1 cellular context compared by ENCODE assay signal in the genomic region with DNA sequence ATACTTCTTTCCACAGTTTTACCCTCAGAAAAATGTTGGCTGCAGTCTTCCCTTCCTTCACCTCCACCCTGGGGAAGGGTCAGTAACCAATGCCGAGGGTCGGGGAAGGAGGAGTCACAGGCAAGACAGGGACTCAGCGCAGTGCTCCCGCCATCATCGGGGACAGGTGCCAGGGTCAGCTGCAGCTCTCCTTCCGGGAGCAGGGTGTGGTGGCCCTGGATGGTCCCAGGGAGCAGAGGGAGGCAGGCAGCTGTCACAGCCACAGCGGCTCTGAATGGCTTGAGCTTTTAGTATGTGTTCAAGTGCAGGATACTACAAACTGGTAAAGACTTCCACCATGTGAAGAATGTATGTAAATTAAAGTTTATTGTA.
TF ChIP-seq lines count a peak whose summit lies in the region.

No MANE protein-coding gene starts in this region.

TF ChIP-seq in IMR-90, 13 proteins besides CTCF, POLR2A, EP300 and RAD21:
- TF ChIP-seq, protein P1, sequence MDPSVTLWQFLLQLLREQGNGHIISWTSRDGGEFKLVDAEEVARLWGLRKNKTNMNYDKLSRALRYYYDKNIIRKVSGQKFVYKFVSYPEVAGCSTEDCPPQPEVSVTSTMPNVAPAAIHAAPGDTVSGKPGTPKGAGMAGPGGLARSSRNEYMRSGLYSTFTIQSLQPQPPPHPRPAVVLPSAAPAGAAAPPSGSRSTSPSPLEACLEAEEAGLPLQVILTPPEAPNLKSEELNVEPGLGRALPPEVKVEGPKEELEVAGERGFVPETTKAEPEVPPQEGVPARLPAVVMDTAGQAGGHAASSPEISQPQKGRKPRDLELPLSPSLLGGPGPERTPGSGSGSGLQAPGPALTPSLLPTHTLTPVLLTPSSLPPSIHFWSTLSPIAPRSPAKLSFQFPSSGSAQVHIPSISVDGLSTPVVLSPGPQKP (IDR thresholded peaks at IDR 0.05; ENCODE audit: borderline replicate concordance, low read depth, low read length) = no peak
- TF ChIP-seq RCOR1 (IDR thresholded peaks at IDR 0.05; ENCODE audit: insufficient replicate concordance, low read length) = no peak
- no peak for TF ChIP-seq FOS (IDR thresholded peaks at IDR 0.05; ENCODE audit: low read depth, low read length)
- TF ChIP-seq MXI1 (IDR thresholded peaks at IDR 0.05; ENCODE audit: borderline replicate concordance, low read depth, low read length) = no peak
- TF ChIP-seq BHLHE40 (IDR thresholded peaks at IDR 0.05; ENCODE audit: low read depth, low read length) = no peak
- no peak for TF ChIP-seq NFE2L2 (IDR thresholded peaks at IDR 0.05; ENCODE audit: low read depth, low read length)
- no peak for TF ChIP-seq CEBPB (IDR thresholded peaks at IDR 0.05; ENCODE audit: low read depth, low read length)
- no peak for TF ChIP-seq MAZ (IDR thresholded peaks at IDR 0.05; ENCODE audit: borderline replicate concordance, low read depth, low read length)
- TF ChIP-seq SMC3 (IDR thresholded peaks at IDR 0.05; ENCODE audit: low read depth, low read length) = no peak
- TF ChIP-seq CHD1 (IDR thresholded peaks at IDR 0.05; ENCODE audit: low read depth, low read length) = no peak
- TF ChIP-seq RFX5 (IDR thresholded peaks at IDR 0.05; ENCODE audit: low read depth, low read length) = no peak
- TF ChIP-seq, protein P2, sequence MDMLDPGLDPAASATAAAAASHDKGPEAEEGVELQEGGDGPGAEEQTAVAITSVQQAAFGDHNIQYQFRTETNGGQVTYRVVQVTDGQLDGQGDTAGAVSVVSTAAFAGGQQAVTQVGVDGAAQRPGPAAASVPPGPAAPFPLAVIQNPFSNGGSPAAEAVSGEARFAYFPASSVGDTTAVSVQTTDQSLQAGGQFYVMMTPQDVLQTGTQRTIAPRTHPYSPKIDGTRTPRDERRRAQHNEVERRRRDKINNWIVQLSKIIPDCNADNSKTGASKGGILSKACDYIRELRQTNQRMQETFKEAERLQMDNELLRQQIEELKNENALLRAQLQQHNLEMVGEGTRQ (IDR thresholded peaks at IDR 0.05; ENCODE audit: low read depth, low read length) = no peak
- TF ChIP-seq MAFK (IDR thresholded peaks at IDR 0.05; ENCODE audit: low read depth, low read length) = no peak
